1 cellular context compared by ENCODE assay signal in the genomic region with DNA sequence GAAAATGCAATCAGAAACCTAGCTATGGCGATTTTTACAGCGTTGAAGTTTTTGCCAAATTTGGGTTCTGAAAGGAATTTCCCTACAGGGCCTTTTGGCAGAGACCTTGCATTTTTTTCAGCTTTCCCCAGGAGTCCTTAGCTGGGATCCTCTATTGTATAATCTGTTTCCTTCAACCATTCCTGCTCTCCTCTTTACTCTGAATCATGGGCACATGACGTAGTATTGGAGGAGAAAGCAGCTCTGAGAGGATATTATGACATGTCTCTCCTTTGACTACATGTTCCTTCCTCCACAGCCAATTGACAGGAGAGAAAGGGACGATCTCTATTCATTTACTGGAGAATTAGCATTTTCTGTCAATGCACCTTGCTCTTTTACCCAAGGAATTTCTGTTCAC.
TF ChIP-seq lines count a peak whose summit lies in the region.

No MANE protein-coding gene starts in this region.

TF ChIP-seq in IMR-90, 13 proteins besides CTCF, POLR2A, EP300 and RAD21:
- no peak for TF ChIP-seq NFE2L2 (IDR thresholded peaks at IDR 0.05; ENCODE audit: low read depth, low read length)
- TF ChIP-seq, protein P1, sequence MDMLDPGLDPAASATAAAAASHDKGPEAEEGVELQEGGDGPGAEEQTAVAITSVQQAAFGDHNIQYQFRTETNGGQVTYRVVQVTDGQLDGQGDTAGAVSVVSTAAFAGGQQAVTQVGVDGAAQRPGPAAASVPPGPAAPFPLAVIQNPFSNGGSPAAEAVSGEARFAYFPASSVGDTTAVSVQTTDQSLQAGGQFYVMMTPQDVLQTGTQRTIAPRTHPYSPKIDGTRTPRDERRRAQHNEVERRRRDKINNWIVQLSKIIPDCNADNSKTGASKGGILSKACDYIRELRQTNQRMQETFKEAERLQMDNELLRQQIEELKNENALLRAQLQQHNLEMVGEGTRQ (IDR thresholded peaks at IDR 0.05; ENCODE audit: low read depth, low read length): peak; percentile 41; the same call in 1 of the 2 replicates
